Comparison of ENCODE assay signal across 1 cellular context in genomic region chr16:24534634-24535033, GRCh38.
TF ChIP-seq lines count a peak whose summit lies in the region.

No MANE protein-coding gene starts in this region.

TF ChIP-seq in HepG2, 621 proteins besides CTCF, POLR2A, EP300 and RAD21 (continued from another document):
- no peak for TF ChIP-seq ZBTB40 (IDR thresholded peaks at IDR 0.05)
- TF ChIP-seq ZBTB40 (CRISPR knock-in tag; IDR thresholded peaks at IDR 0.05) = no peak
- TF ChIP-seq GPN1 (CRISPR knock-in tag; IDR thresholded peaks at IDR 0.05; ENCODE audit: borderline replicate concordance) = no peak
- peak; percentile 65 for TF ChIP-seq MAFF (IDR thresholded peaks at IDR 0.05; ENCODE audit: low read depth, low read length)
- TF ChIP-seq, protein P1, sequence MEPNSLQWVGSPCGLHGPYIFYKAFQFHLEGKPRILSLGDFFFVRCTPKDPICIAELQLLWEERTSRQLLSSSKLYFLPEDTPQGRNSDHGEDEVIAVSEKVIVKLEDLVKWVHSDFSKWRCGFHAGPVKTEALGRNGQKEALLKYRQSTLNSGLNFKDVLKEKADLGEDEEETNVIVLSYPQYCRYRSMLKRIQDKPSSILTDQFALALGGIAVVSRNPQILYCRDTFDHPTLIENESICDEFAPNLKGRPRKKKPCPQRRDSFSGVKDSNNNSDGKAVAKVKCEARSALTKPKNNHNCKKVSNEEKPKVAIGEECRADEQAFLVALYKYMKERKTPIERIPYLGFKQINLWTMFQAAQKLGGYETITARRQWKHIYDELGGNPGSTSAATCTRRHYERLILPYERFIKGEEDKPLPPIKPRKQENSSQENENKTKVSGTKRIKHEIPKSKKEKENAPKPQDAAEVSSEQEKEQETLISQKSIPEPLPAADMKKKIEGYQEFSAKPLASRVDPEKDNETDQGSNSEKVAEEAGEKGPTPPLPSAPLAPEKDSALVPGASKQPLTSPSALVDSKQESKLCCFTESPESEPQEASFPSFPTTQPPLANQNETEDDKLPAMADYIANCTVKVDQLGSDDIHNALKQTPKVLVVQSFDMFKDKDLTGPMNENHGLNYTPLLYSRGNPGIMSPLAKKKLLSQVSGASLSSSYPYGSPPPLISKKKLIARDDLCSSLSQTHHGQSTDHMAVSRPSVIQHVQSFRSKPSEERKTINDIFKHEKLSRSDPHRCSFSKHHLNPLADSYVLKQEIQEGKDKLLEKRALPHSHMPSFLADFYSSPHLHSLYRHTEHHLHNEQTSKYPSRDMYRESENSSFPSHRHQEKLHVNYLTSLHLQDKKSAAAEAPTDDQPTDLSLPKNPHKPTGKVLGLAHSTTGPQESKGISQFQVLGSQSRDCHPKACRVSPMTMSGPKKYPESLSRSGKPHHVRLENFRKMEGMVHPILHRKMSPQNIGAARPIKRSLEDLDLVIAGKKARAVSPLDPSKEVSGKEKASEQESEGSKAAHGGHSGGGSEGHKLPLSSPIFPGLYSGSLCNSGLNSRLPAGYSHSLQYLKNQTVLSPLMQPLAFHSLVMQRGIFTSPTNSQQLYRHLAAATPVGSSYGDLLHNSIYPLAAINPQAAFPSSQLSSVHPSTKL (CRISPR knock-in tag; IDR thresholded peaks at IDR 0.05) = 0 out of 2 replicates have a peak, but pooled peaks have one; percentile 6
- TF ChIP-seq PAX8 (CRISPR knock-in tag; IDR thresholded peaks at IDR 0.05; ENCODE audit: borderline replicate concordance) = no peak
- TF ChIP-seq PCBP2 (optimal IDR thresholded peaks at IDR 0.05; ENCODE audit: low read depth, low read length, poor library complexity, severe bottlenecking) = no peak
- TF ChIP-seq SRSF9 (IDR thresholded peaks at IDR 0.05; ENCODE audit: borderline replicate concordance, insufficient read depth, low read depth, low read length, poor library complexity, severe bottlenecking) = no peak
- TF ChIP-seq SOX13 (IDR thresholded peaks at IDR 0.05) = no peak
- peak in 1 of 2 experiments; percentile 28; a peak in 1 of 4 replicates for TF ChIP-seq SOX13 (CRISPR knock-in tag; conservative IDR thresholded peaks at IDR 0.05 in 1 of 2, IDR thresholded peaks at IDR 0.05 in 1 of 2)
- no peak for TF ChIP-seq KLF15 (CRISPR knock-in tag; IDR thresholded peaks at IDR 0.05; ENCODE audit: borderline replicate concordance)
- no peak for TF ChIP-seq CHD2 (IDR thresholded peaks at IDR 0.05; ENCODE audit: low read depth, low read length)
- no peak for TF ChIP-seq PRDM10 (CRISPR knock-in tag; IDR thresholded peaks at IDR 0.05; ENCODE audit: low read depth)
- TF ChIP-seq SAP130 (CRISPR knock-in tag; IDR thresholded peaks at IDR 0.05; ENCODE audit: low read depth) = peak; percentile 21; the same call in 1 of the 2 replicates
- TF ChIP-seq ELF3 (CRISPR knock-in tag; IDR thresholded peaks at IDR 0.05) = no peak; the same call in 1 of the 2 replicates
- no peak for TF ChIP-seq ATF7-NPFF (CRISPR knock-in tag; IDR thresholded peaks at IDR 0.05; ENCODE audit: low read depth)
- TF ChIP-seq, protein P2, sequence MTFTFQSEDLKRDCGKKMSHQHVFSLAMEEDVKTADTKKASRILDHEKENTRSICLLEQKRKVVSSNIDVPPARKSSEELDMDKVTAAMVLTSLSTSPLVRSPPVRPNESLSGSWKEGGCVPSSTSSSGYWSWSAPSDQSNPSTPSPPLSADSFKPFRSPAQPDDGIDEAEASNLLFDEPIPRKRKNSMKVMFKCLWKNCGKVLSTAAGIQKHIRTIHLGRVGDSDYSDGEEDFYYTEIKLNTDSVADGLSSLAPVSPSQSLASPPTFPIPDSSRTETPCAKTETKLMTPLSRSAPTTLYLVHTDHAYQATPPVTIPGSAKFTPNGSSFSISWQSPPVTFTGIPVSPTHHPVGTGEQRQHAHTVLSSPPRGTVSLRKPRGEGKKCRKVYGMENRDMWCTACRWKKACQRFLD (CRISPR knock-in tag; IDR thresholded peaks at IDR 0.05; ENCODE audit: borderline replicate concordance) = no peak
- no peak for TF ChIP-seq HMG20B (CRISPR knock-in tag; conservative IDR thresholded peaks at IDR 0.05)
- TF ChIP-seq, protein P3, sequence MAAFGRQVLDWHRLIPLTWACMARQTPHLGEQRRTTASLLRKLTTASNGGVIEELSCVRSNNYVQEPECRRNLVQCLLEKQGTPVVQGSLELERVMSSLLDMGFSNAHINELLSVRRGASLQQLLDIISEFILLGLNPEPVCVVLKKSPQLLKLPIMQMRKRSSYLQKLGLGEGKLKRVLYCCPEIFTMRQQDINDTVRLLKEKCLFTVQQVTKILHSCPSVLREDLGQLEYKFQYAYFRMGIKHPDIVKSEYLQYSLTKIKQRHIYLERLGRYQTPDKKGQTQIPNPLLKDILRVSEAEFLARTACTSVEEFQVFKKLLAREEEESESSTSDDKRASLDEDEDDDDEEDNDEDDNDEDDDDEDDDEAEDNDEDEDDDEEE (CRISPR knock-in tag; IDR thresholded peaks at IDR 0.05) = no peak
- no peak for TF ChIP-seq ZNF557 (CRISPR knock-in tag; IDR thresholded peaks at IDR 0.05)
- no peak for TF ChIP-seq ZNF761 (CRISPR knock-in tag; conservative IDR thresholded peaks at IDR 0.05)
- TF ChIP-seq, protein P4, sequence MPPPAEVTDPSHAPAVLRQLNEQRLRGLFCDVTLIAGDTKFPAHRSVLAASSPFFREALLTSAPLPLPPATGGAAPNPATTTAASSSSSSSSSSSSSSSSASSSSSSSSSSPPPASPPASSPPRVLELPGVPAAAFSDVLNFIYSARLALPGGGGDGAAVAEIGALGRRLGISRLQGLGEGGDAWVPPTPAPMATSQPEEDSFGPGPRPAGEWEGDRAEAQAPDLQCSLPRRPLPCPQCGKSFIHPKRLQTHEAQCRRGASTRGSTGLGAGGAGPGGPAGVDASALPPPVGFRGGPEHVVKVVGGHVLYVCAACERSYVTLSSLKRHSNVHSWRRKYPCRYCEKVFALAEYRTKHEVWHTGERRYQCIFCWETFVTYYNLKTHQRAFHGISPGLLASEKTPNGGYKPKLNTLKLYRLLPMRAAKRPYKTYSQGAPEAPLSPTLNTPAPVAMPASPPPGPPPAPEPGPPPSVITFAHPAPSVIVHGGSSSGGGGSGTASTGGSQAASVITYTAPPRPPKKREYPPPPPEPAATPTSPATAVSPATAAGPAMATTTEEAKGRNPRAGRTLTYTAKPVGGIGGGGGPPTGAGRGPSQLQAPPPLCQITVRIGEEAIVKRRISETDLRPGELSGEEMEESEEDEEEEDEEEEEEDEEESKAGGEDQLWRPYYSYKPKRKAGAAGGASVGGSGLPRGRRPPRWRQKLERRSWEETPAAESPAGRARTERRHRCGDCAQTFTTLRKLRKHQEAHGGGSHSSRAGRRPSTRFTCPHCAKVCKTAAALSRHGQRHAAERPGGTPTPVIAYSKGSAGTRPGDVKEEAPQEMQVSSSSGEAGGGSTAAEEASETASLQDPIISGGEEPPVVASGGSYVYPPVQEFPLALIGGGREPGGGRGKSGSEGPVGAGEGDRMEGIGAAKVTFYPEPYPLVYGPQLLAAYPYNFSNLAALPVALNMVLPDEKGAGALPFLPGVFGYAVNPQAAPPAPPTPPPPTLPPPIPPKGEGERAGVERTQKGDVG (CRISPR knock-in tag; IDR thresholded peaks at IDR 0.05; ENCODE audit: borderline replicate concordance) = no peak
- TF ChIP-seq, protein P5, sequence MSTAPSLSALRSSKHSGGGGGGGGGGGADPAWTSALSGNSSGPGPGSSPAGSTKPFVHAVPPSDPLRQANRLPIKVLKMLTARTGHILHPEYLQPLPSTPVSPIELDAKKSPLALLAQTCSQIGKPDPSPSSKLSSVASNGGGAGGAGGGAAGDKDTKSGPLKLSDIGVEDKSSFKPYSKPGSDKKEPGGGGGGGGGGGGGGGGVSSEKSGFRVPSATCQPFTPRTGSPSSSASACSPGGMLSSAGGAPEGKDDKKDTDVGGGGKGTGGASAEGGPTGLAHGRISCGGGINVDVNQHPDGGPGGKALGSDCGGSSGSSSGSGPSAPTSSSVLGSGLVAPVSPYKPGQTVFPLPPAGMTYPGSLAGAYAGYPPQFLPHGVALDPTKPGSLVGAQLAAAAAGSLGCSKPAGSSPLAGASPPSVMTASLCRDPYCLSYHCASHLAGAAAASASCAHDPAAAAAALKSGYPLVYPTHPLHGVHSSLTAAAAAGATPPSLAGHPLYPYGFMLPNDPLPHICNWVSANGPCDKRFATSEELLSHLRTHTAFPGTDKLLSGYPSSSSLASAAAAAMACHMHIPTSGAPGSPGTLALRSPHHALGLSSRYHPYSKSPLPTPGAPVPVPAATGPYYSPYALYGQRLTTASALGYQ (CRISPR knock-in tag; IDR thresholded peaks at IDR 0.05) = no peak
- TF ChIP-seq, protein P6, sequence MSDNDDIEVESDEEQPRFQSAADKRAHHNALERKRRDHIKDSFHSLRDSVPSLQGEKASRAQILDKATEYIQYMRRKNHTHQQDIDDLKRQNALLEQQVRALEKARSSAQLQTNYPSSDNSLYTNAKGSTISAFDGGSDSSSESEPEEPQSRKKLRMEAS (IDR thresholded peaks at IDR 0.05) = no peak
- TF ChIP-seq LCORL (IDR thresholded peaks at IDR 0.05) = peak; percentile 66; the same call in 1 of the 2 replicates
- no peak for TF ChIP-seq LCORL (CRISPR knock-in tag; IDR thresholded peaks at IDR 0.05)
